In the genomic region with DNA sequence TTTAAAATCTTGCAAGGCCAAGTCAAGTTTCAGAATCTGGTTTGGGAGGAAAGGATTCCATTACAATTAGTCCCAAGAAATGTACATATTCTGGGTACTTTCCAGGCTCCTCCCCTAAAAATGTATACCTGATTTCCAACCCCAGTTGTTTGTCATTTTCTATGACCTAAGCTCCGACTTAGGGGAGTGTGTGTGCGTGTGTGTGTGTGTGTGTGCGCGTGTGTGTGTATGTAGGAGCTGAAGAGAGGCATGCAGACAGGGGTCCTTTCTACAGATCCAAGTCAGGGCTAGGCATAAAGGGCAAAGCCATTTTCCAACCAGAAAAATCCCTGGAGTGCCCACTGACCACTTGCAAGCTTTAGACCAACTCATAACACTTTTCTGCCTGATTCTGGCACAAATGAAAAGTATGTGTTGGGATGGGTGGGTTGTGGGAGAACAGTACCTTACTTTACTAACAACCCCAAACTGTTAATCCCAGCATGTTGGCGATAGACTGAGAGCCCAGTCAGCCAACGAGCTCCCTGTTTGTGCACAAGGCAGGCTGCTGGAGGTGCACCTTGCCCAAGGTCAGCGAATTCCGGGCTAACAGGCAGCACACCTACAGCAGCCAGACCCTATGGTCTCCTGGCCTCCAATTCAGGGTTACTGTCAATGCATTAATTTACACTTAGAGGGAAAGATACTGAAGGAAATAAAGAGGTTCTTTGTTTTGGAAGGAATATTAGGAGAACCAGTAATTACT, we compare ENCODE assay signal across 13 cellular contexts. TPM values are rescaled to one million over a fixed set of nuclear protein-coding genes. Genes with fewer than 3 reads are reported as not detected.
DNase-seq lines count a peak whose midpoint lies in the region; ATAC-seq and TF ChIP-seq lines count a peak whose summit lies in the region.
"Had no signal": no experiment of that assay in that cellular context is flagged by ENCODE, and none has a peak within 500 bp of the region (broad histone marks: within the 10 kb centered on the region; RNA-seq: fewer than 3 reads in every experiment).

No MANE protein-coding gene starts in this region.

- no TSS peak for BruUV-seq in Calu3 (replicated peaks; lab: Mats Ljungman, UMichigan)
- BruUV-seq in A673 (replicated peaks; lab: Mats Ljungman, UMichigan), result no TSS peak

- 61 to 71% methylated on average over 5 to 6 of the region's 8 CpGs for WGBS in esophagus squamous epithelium, 2 donors

- H3K27ac ChIP-seq in RWPE2 (ENCODE audit: poor library complexity, severe bottlenecking) (no peak overlapping the region), esophagus squamous epithelium (peak overlapping the region; percentile 8 to 93 (median 78)), A673 (ENCODE audit: low read depth, low read length, poor library complexity, severe bottlenecking) (no peak overlapping the region)
- H3K27ac ChIP-seq: WERI-Rb-1 had no signal

- no peak for TF ChIP-seq CTCF in Calu3 (IDR thresholded peaks at IDR 0.05; ENCODE audit: unreplicated experiment)
- TF ChIP-seq CTCF in RWPE2 (IDR thresholded peaks at IDR 0.05; ENCODE audit: poor library complexity, severe bottlenecking), result no peak
- TF ChIP-seq CTCF in esophagus squamous epithelium (IDR thresholded peaks at IDR 0.05), result no peak
- TF ChIP-seq CTCF in neural crest cell (conservative IDR thresholded peaks at IDR 0.05), result no peak
- no peak for TF ChIP-seq CTCF in A673 (conservative IDR thresholded peaks at IDR 0.05; ENCODE audit: low read depth, low read length)

- intact Hi-C loops in Calu3 (cut with micrococcal nuclease; ENCODE audit: unreplicated experiment), result loop anchor here (5.0 kb wide), 2 partner anchors 48 to 67 kb away; no protein-coding TSS in a partner anchor
- intact Hi-C loops in esophagus squamous epithelium (cut with DNase I), result loop anchor here (5.0 kb wide), 1 partner anchor 67 kb away; no protein-coding TSS in a partner anchor
- intact Hi-C loops in A673 (cut with micrococcal nuclease; ENCODE audit: unreplicated experiment), result no loop called here
- intact Hi-C loops in activated naive CD4-positive, alpha-beta T cell treated with anti-CD3 and anti-CD28 coated beads for 36 hours (cut with micrococcal nuclease), result loop anchor here (10.0 kb wide), 2 partner anchors 209 to 239 kb away; no protein-coding TSS in a partner anchor

- H3K4me3 Mint-ChIP-seq in Calu3 (ENCODE audit: low read depth, unreplicated experiment) (peak overlapping the region; percentile 72), neural crest cell (peak overlapping the region; percentile 85)
- H3K4me3 Mint-ChIP-seq in activated naive CD4-positive, alpha-beta T cell treated with anti-CD3 and anti-CD28 coated beads for 36 hours, result no peak overlapping the region
- H3K4me3 Mint-ChIP-seq: dendritic cell treated with granulocyte-macrophage colony-stimulating factor and Interleukin-4, amounts not matched to agents 40 ng/mL and 50 ng/mL, for 4 days had no signal

- no peak overlapping the region for H3K4me3 ChIP-seq in RWPE2 (ENCODE audit: severe bottlenecking)
- peak overlapping the region in 3 of 4 donors; percentile 47 to 84 (median 70) for H3K4me3 ChIP-seq in esophagus squamous epithelium
- H3K4me3 ChIP-seq in A673 (ENCODE audit: low read depth, low read length, poor library complexity, severe bottlenecking), result no peak overlapping the region

- H3K36me3 ChIP-seq in RWPE2 (ENCODE audit: low read depth) (no peaks in the 10 kb centered on the region), esophagus squamous epithelium (no peaks in the 10 kb centered on the region), A673 (ENCODE audit: insufficient read depth, low read length, poor library complexity, severe bottlenecking) (no peaks in the 10 kb centered on the region)
- H3K36me3 ChIP-seq: WERI-Rb-1 had no signal

- H3K36me3 Mint-ChIP-seq in Calu3 (ENCODE audit: insufficient read depth, unreplicated experiment) (peaks cover 15% of the 10 kb centered on the region), neural crest cell (ENCODE audit: low read depth) (no peaks in the 10 kb centered on the region)
- no peaks in the 10 kb centered on the region for H3K36me3 Mint-ChIP-seq in activated naive CD4-positive, alpha-beta T cell treated with anti-CD3 and anti-CD28 coated beads for 36 hours (ENCODE audit: low read depth)
- H3K36me3 Mint-ChIP-seq: CD4-positive, alpha-beta memory T cell had no signal

- no peaks in the 10 kb centered on the region for H3K9me3 Mint-ChIP-seq in Calu3 (ENCODE audit: low read depth, unreplicated experiment)
- no peaks in the 10 kb centered on the region for H3K9me3 Mint-ChIP-seq in neural crest cell
- H3K9me3 Mint-ChIP-seq in activated naive CD4-positive, alpha-beta T cell treated with anti-CD3 and anti-CD28 coated beads for 36 hours, result no peaks in the 10 kb centered on the region
- H3K9me3 Mint-ChIP-seq: dendritic cell treated with granulocyte-macrophage colony-stimulating factor and Interleukin-4, amounts not matched to agents 40 ng/mL and 50 ng/mL, for 4 days had no signal

- ATAC-seq in RWPE2 (ENCODE audit: low read depth), result peak; percentile 12; the same call in 2 of the 3 replicates

- POLR2A ChIA-PET in A673 (lab: Charles Lee; ENCODE audit: low non-redundant PET), result no interaction called here

- H3K27me3 Mint-ChIP-seq in Calu3 (ENCODE audit: unreplicated experiment), result peaks cover 56% of the 10 kb centered on the region
- peaks cover 88% of the 10 kb centered on the region for H3K27me3 Mint-ChIP-seq in neural crest cell (ENCODE audit: low read depth)
- H3K27me3 Mint-ChIP-seq in activated naive CD4-positive, alpha-beta T cell treated with anti-CD3 and anti-CD28 coated beads for 36 hours (ENCODE audit: low read depth), result peaks cover 61% of the 10 kb centered on the region

- CTCF ChIA-PET in Calu3 (lab: Charles Lee), result no interaction called here
- CTCF ChIA-PET in A673 (lab: Charles Lee), result no interaction called here
- CTCF ChIA-PET in activated naive CD4-positive, alpha-beta T cell treated with anti-CD3 and anti-CD28 coated beads for 36 hours (lab: Charles Lee), result interaction anchor here (0.6 kb wide), 1 partner anchor 589 kb away, joined by 3 read pairs; no protein-coding TSS in a partner anchor

- no peaks in the 10 kb centered on the region for H3K4me1 ChIP-seq in RWPE2 (ENCODE audit: insufficient read depth, poor library complexity, severe bottlenecking)
- peaks cover 2 to 53% (median 8%) of the 10 kb centered on the region in 3 donors for H3K4me1 ChIP-seq in esophagus squamous epithelium
- H3K4me1 ChIP-seq in A673 (ENCODE audit: insufficient read depth, low read length, poor library complexity, severe bottlenecking), result peaks cover 28% of the 10 kb centered on the region

- no peak for TF ChIP-seq POLR2A in esophagus squamous epithelium (IDR thresholded peaks at IDR 0.05)

- H3K27ac Mint-ChIP-seq in Calu3 (ENCODE audit: unreplicated experiment) (peak overlapping the region; percentile 67), neural crest cell (ENCODE audit: unreplicated experiment) (no peak overlapping the region)
- H3K27ac Mint-ChIP-seq in activated naive CD4-positive, alpha-beta T cell treated with anti-CD3 and anti-CD28 coated beads for 36 hours, result no peak overlapping the region
- H3K27ac Mint-ChIP-seq: CD4-positive, alpha-beta memory T cell; dendritic cell treated with granulocyte-macrophage colony-stimulating factor and Interleukin-4, amounts not matched to agents 40 ng/mL and 50 ng/mL, for 4 days had no signal

- peaks cover 2% of the 10 kb centered on the region for H3K9me3 ChIP-seq in RWPE2 (ENCODE audit: severe bottlenecking)
- no peaks in the 10 kb centered on the region for H3K9me3 ChIP-seq in esophagus squamous epithelium
- H3K9me3 ChIP-seq in A673 (ENCODE audit: low read depth, low read length, poor library complexity, severe bottlenecking), result no peaks in the 10 kb centered on the region

- DNase-seq in Calu3, result no peak
- no peak for DNase-seq in RWPE2 (ENCODE audit: low spot score)
- no peak for DNase-seq in esophagus squamous epithelium (lab: John Stamatoyannopoulos, UW)
- DNase-seq in neural crest cell (ENCODE audit: low read depth, low spot score), result no peak
- no peak for DNase-seq in HUDEP-2 (lab: John Stamatoyannopoulos, UW; ENCODE audit: unreplicated experiment in 76 of 76)
- DNase-seq in A673 (ENCODE audit: low spot score), result no peak
- no peak for DNase-seq in HuH-7 (ENCODE audit: low spot score)
- no peak for DNase-seq in activated naive CD4-positive, alpha-beta T cell treated with anti-CD3 and anti-CD28 coated beads for 36 hours
- DNase-seq: activated effector memory CD4-positive, alpha-beta T cell treated with Interleukin-2 at 50 U/mL for 16 hours; CD4-positive, alpha-beta memory T cell; RPMI8226; WERI-Rb-1 had no signal

- peaks cover 21% of the 10 kb centered on the region for H3K4me1 Mint-ChIP-seq in Calu3 (ENCODE audit: low read depth, unreplicated experiment)
- peaks cover 24% of the 10 kb centered on the region for H3K4me1 Mint-ChIP-seq in neural crest cell
- peaks cover 4% of the 10 kb centered on the region for H3K4me1 Mint-ChIP-seq in activated naive CD4-positive, alpha-beta T cell treated with anti-CD3 and anti-CD28 coated beads for 36 hours (ENCODE audit: low read depth)

- H3K27me3 ChIP-seq in RWPE2 (ENCODE audit: insufficient read depth, poor library complexity, severe bottlenecking) (peaks cover 8% of the 10 kb centered on the region), esophagus squamous epithelium (peaks cover 0 to 78% (median 2%) of the 10 kb centered on the region in 4 donors), A673 (replicated peaks; ENCODE audit: insufficient read depth, low read depth, low read length, poor library complexity) (peaks cover 70% of the 10 kb centered on the region)

RNA-seq across cellular contexts. Expression of a gene that starts 1.7 kb away (rescaled TPM):
- total RNA-seq in Calu3 (2022) (0.10 and 0.42 TPM in 2 replicates), esophagus squamous epithelium (1 to 10 TPM in 1 of 4 donors, under 1 TPM in 3; 0.26 to 1.7 (median 0.50) TPM), neural crest cell (0.41 and 0.49 TPM in 2 replicates), A673 (2021) (not detected in 2 replicates)
- total RNA-seq in activated naive CD4-positive, alpha-beta T cell treated with anti-CD3 and anti-CD28 coated beads for 36 hours, result not detected
- total RNA-seq: CD4-positive, alpha-beta memory T cell had no signal

Comparison
In these comparisons a context has a peak if more than half of its experiments do, and no peak if none do; other contexts are left out.
1. H3K27ac ChIP-seq: peak in esophagus squamous epithelium (4 of 4); none in RWPE2 (single experiment) and A673 (single experiment).
2. H3K4me3 ChIP-seq: peak in esophagus squamous epithelium (3 of 4); none in RWPE2 (single experiment) and A673 (single experiment).